18 cellular contexts compared by ENCODE assay signal in the genomic region with DNA sequence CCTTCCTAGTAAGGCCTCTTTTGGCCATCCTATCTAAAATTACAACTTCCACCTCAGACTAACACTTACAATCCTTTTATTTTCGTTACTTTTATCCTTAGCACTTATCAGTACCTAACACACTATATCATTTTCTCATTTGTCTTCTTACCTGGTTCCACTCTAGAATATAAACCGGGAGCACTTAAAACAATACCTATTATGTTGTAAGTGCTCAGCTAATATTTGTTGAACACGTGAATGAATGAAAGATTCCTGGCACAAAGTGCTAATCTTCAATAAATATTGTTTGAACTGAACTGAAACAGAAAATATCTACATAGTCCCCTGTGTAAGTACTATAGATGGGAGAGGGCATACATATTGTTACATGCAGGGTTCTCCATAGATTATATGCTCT. TPM values are rescaled to one million over a fixed set of nuclear protein-coding genes. Genes with fewer than 3 reads are reported as not detected.
A peak's percentile ranks its signal among the peaks of the same experiment; 100 is the strongest.
DNase-seq lines count a peak whose midpoint lies in the region; ATAC-seq and TF ChIP-seq lines count a peak whose summit lies in the region.
"Had no signal": no experiment of that assay in that cellular context is flagged by ENCODE, and none has a peak within 500 bp of the region (broad histone marks: within the 10 kb centered on the region; RNA-seq: fewer than 3 reads in every experiment).

No MANE protein-coding gene starts in this region.

- H3K4me3 ChIP-seq in adrenal gland (no peak overlapping the region), smooth muscle cell (no peak overlapping the region)

- H3K4me1 ChIP-seq in adrenal gland (replicated peaks in 1 of 2) = peaks cover 21 to 31% of the 10 kb centered on the region in 2 donors
- peaks cover 8% of the 10 kb centered on the region for H3K4me1 ChIP-seq in smooth muscle cell (ENCODE audit: low read depth)
- H3K4me1 ChIP-seq: breast epithelium had no signal

- H3K79me2 ChIP-seq in smooth muscle cell (ENCODE audit: low read depth) = no peaks in the 10 kb centered on the region

- H3K9me3 Mint-ChIP-seq in activated CD4-positive, alpha-beta memory T cell treated with anti-CD3 and anti-CD28 coated beads, Interleukin-2, amount 10 ng/mL, durations not matched to agents 7 days and 5 days = no peaks in the 10 kb centered on the region
- H3K9me3 Mint-ChIP-seq in activated CD4-positive, alpha-beta memory T cell treated with anti-CD3 and anti-CD28 coated beads for 36 hours = no peaks in the 10 kb centered on the region
- H3K9me3 Mint-ChIP-seq: dendritic cell treated with granulocyte-macrophage colony-stimulating factor and Interleukin-4, amounts not matched to agents 40 ng/mL and 50 ng/mL, for 4 days; T-helper 1 cell treated with Interleukin-12 subunit alpha and Interleukin-12 subunit beta and Interleukin-4 antibody, amounts not matched to agents 30 μg/mL and 1 μg/mL, for 36 hours had no signal

- 43 to 52% (median 46%) methylated on average over 3 of the region's 3 CpGs for WGBS in adrenal gland, 4 donors
- WGBS in smooth muscle cell (ENCODE audit: low lambda C conversion rate) = 63% methylated on average over 3 of the region's 3 CpGs

- intact Hi-C loops in activated CD4-positive, alpha-beta memory T cell treated with anti-CD3 and anti-CD28 coated beads for 36 hours (cut with micrococcal nuclease) = loop anchor here (1.0 to 2.0 kb wide), 10 partner anchors 30 to 831 kb away; a partner anchor contains a TSS
- intact Hi-C loops in adrenal gland (cut with DNase I) = no loop called here

- H3K27ac ChIP-seq in adrenal gland (peak overlapping the region in 3 of 5 donors; percentile 66 to 84 (median 82)), smooth muscle cell (ENCODE audit: low read depth) (no peak overlapping the region)
- H3K27ac ChIP-seq: breast epithelium had no signal

- no peak for TF ChIP-seq POLR2A in adrenal gland (IDR thresholded peaks at IDR 0.05)

- H3K27me3 ChIP-seq in adrenal gland = no peaks in the 10 kb centered on the region
- H3K27me3 ChIP-seq in smooth muscle cell (ENCODE audit: low read depth) = no peaks in the 10 kb centered on the region
- H3K27me3 ChIP-seq: breast epithelium, right atrium auricular region, tibial nerve had no signal

- no peak overlapping the region for H2AFZ ChIP-seq in smooth muscle cell (ENCODE audit: low read depth)

- DNase-seq in activated CD4-positive, alpha-beta memory T cell treated with anti-CD3 and anti-CD28 coated beads, Interleukin-2, amount 10 ng/mL, durations not matched to agents 7 days and 5 days = no peak
- DNase-seq in activated CD4-positive, alpha-beta memory T cell treated with anti-CD3 and anti-CD28 coated beads for 36 hours = no peak
- peak; percentile 56 for DNase-seq in NCI-H2029 (lab: John Stamatoyannopoulos, UW)
- no peak for DNase-seq in adrenal gland
- DNase-seq in smooth muscle cell (lab: John Stamatoyannopoulos, UW; ENCODE audit: unreplicated experiment) = no peak
- DNase-seq in activated CD8-positive, alpha-beta memory T cell treated with anti-CD3 and anti-CD28 coated beads, Interleukin-2, amount 50 U/mL, for 48 hours = no peak
- DNase-seq: erythroblast; Kasumi-1; left ventricle myocardium superior; NCI-H1105 treated with DMSO at 0.1 percent for 48 hours; stimulated activated naive CD8-positive, alpha-beta T cell treated with anti-CD3 and anti-CD28 coated beads, Interleukin-15, Interleukin-2, amounts not matched to agents 100 U/mL and 50 U/mL, for 24 hours had no signal

- H3K36me3 Mint-ChIP-seq in activated CD4-positive, alpha-beta memory T cell treated with anti-CD3 and anti-CD28 coated beads, Interleukin-2, amount 10 ng/mL, durations not matched to agents 7 days and 5 days (ENCODE audit: low read depth) = no peaks in the 10 kb centered on the region
- H3K36me3 Mint-ChIP-seq in activated CD4-positive, alpha-beta memory T cell treated with anti-CD3 and anti-CD28 coated beads for 36 hours = no peaks in the 10 kb centered on the region

- H3K9ac ChIP-seq in smooth muscle cell (ENCODE audit: low read depth) = no peak overlapping the region

- peaks cover 32% of the 10 kb centered on the region for H3K4me1 Mint-ChIP-seq in activated CD4-positive, alpha-beta memory T cell treated with anti-CD3 and anti-CD28 coated beads, Interleukin-2, amount 10 ng/mL, durations not matched to agents 7 days and 5 days
- H3K4me1 Mint-ChIP-seq in activated CD4-positive, alpha-beta memory T cell treated with anti-CD3 and anti-CD28 coated beads for 36 hours (ENCODE audit: low read depth) = peaks cover 19% of the 10 kb centered on the region

- H3K4me2 ChIP-seq in smooth muscle cell = peak overlapping the region; percentile 83

- CTCF ChIA-PET in activated CD4-positive, alpha-beta memory T cell treated with anti-CD3 and anti-CD28 coated beads, Interleukin-2, amount 10 ng/mL, durations not matched to agents 7 days and 5 days (lab: Charles Lee) = interaction anchor here (0.5 to 5.0 kb wide), 5 partner anchors 11 to 35 kb away, joined by 3 to 33 read pairs (median 6); a partner anchor contains a TSS
- CTCF ChIA-PET in activated CD4-positive, alpha-beta memory T cell treated with anti-CD3 and anti-CD28 coated beads for 36 hours (lab: Charles Lee) = interaction anchor here (0.7 to 4.5 kb wide), 5 partner anchors 30 to 87 kb away, joined by 3 to 39 read pairs (median 3); no protein-coding TSS in a partner anchor

- H3K27me3 Mint-ChIP-seq in activated CD4-positive, alpha-beta memory T cell treated with anti-CD3 and anti-CD28 coated beads, Interleukin-2, amount 10 ng/mL, durations not matched to agents 7 days and 5 days = peaks cover 14% of the 10 kb centered on the region
- peaks cover 1% of the 10 kb centered on the region for H3K27me3 Mint-ChIP-seq in activated CD4-positive, alpha-beta memory T cell treated with anti-CD3 and anti-CD28 coated beads for 36 hours
- H3K27me3 Mint-ChIP-seq: dendritic cell treated with granulocyte-macrophage colony-stimulating factor and Interleukin-4, amounts not matched to agents 40 ng/mL and 50 ng/mL, for 4 days had no signal

- no peaks in the 10 kb centered on the region for H3F3A ChIP-seq in smooth muscle cell (ENCODE audit: low read depth)

- POLR2A ChIA-PET in activated CD4-positive, alpha-beta memory T cell treated with anti-CD3 and anti-CD28 coated beads, Interleukin-2, amount 10 ng/mL, durations not matched to agents 7 days and 5 days (lab: Charles Lee) = interaction anchor here (1.0 to 2.4 kb wide), 5 partner anchors 9 to 251 kb away, joined by 4 to 24 read pairs (median 6); a partner anchor contains a TSS
- POLR2A ChIA-PET in activated CD4-positive, alpha-beta memory T cell treated with anti-CD3 and anti-CD28 coated beads for 36 hours (lab: Charles Lee) = interaction anchor here (0.5 to 2.6 kb wide), 5 partner anchors 30 to 181 kb away, joined by 3 to 19 read pairs (median 10); a partner anchor contains a TSS

- no peaks in the 10 kb centered on the region for H4K20me1 ChIP-seq in smooth muscle cell (ENCODE audit: low read depth)

- no peak overlapping the region for H3K27ac Mint-ChIP-seq in activated CD4-positive, alpha-beta memory T cell treated with anti-CD3 and anti-CD28 coated beads, Interleukin-2, amount 10 ng/mL, durations not matched to agents 7 days and 5 days
- no peak overlapping the region for H3K27ac Mint-ChIP-seq in activated CD4-positive, alpha-beta memory T cell treated with anti-CD3 and anti-CD28 coated beads for 36 hours
- H3K27ac Mint-ChIP-seq: dendritic cell treated with granulocyte-macrophage colony-stimulating factor and Interleukin-4, amounts not matched to agents 40 ng/mL and 50 ng/mL, for 4 days had no signal

- no peaks in the 10 kb centered on the region for H3K9me3 ChIP-seq in adrenal gland (replicated peaks in 1 of 3)
- no peaks in the 10 kb centered on the region for H3K9me3 ChIP-seq in smooth muscle cell (replicated peaks; ENCODE audit: low read depth)
- H3K9me3 ChIP-seq: breast epithelium, right atrium auricular region, tibial nerve had no signal

- H3K4me3 Mint-ChIP-seq in activated CD4-positive, alpha-beta memory T cell treated with anti-CD3 and anti-CD28 coated beads, Interleukin-2, amount 10 ng/mL, durations not matched to agents 7 days and 5 days = peak overlapping the region; percentile 25
- H3K4me3 Mint-ChIP-seq in activated CD4-positive, alpha-beta memory T cell treated with anti-CD3 and anti-CD28 coated beads for 36 hours = no peak overlapping the region
- H3K4me3 Mint-ChIP-seq: dendritic cell treated with granulocyte-macrophage colony-stimulating factor and Interleukin-4, amounts not matched to agents 40 ng/mL and 50 ng/mL, for 4 days had no signal

- TF ChIP-seq CTCF in adrenal gland (IDR thresholded peaks at IDR 0.05) = no peak
- TF ChIP-seq CTCF in smooth muscle cell (IDR thresholded peaks at IDR 0.05; ENCODE audit: borderline replicate concordance, insufficient read depth, poor library complexity, severe bottlenecking) = no peak

- ATAC-seq in HG03280 (IDR thresholded peaks at IDR 0.05; ENCODE audit: unreplicated experiment) = no peak
- ATAC-seq in GM21360 (IDR thresholded peaks at IDR 0.05; ENCODE audit: unreplicated experiment) = no peak

- H3K36me3 ChIP-seq in adrenal gland (replicated peaks in 1 of 2) (no peaks in the 10 kb centered on the region), smooth muscle cell (ENCODE audit: low read depth) (no peaks in the 10 kb centered on the region)
- H3K36me3 ChIP-seq: breast epithelium, right atrium auricular region, tibial nerve had no signal

RNA-seq across cellular contexts. Expression of a gene that starts 14.4 kb away (rescaled TPM):
- not detected for total RNA-seq in activated CD4-positive, alpha-beta memory T cell treated with anti-CD3 and anti-CD28 coated beads, Interleukin-2, amount 10 ng/mL, durations not matched to agents 7 days and 5 days
- total RNA-seq in activated CD4-positive, alpha-beta memory T cell treated with anti-CD3 and anti-CD28 coated beads for 36 hours = under 1 TPM in 1 of 2 experiments, not detected in 1; 0.22 TPM
- total RNA-seq in adrenal gland (100 to 1,000 TPM; 130 to 315 (median 257) TPM), smooth muscle cell (0.36 TPM in 1 of 2 replicates, not detected in the other)
- polyA plus RNA-seq in adrenal gland (100 to 1,000 TPM in 2 of 3 donors, 10 to 100 TPM in 1; 79.2 to 252 (median 136) TPM), smooth muscle cell (0.21 and 0.39 TPM in 2 replicates)

RNA-seq across cellular contexts. Expression of a gene that starts 35.7 kb away (rescaled TPM):
- 10 to 100 TPM; 45.7 to 52.5 TPM for total RNA-seq in activated CD4-positive, alpha-beta memory T cell treated with anti-CD3 and anti-CD28 coated beads, Interleukin-2, amount 10 ng/mL, durations not matched to agents 7 days and 5 days
- 10 to 100 TPM; 91.2 to 95.8 TPM for total RNA-seq in activated CD4-positive, alpha-beta memory T cell treated with anti-CD3 and anti-CD28 coated beads for 36 hours
- 10 to 100 TPM; 12.4 to 36.2 (median 29.8) TPM for total RNA-seq in adrenal gland
- polyA plus RNA-seq in adrenal gland = 10 to 100 TPM in 1 of 3 donors, 1 to 10 TPM in 2; 4.6 to 29.0 (median 5.2) TPM
- total RNA-seq in smooth muscle cell = 27.0 and 36.7 TPM in 2 replicates
- polyA plus RNA-seq in smooth muscle cell = 20.5 and 21.7 TPM in 2 replicates

RNA-seq across cellular contexts. Expression of a gene that starts 36.6 kb away (rescaled TPM):
- 10 to 100 TPM; 35.7 to 36.1 TPM for total RNA-seq in activated CD4-positive, alpha-beta memory T cell treated with anti-CD3 and anti-CD28 coated beads, Interleukin-2, amount 10 ng/mL, durations not matched to agents 7 days and 5 days
- total RNA-seq in activated CD4-positive, alpha-beta memory T cell treated with anti-CD3 and anti-CD28 coated beads for 36 hours = 10 to 100 TPM; 51.2 to 52.4 TPM
- 100 to 1,000 TPM in 5 of 8 donors, 10 to 100 TPM in 3; 55.1 to 119 (median 105) TPM for total RNA-seq in adrenal gland
- polyA plus RNA-seq in adrenal gland = 100 to 1,000 TPM in 2 of 3 donors, 10 to 100 TPM in 1; 99.7 to 235 (median 115) TPM
- 54.0 and 56.8 TPM in 2 replicates for total RNA-seq in smooth muscle cell
- 169 and 196 TPM in 2 replicates for polyA plus RNA-seq in smooth muscle cell

Comparison
In these comparisons a context has a peak if more than half of its experiments do, and no peak if none do; other contexts are left out.
1. RNA of a gene that starts 14.4 kb away (total RNA-seq): 130 to 315 TPM in adrenal gland; 0.22 TPM in activated CD4-positive, alpha-beta memory T cell treated with anti-CD3 and anti-CD28 coated beads for 36 hours, not detected in activated CD4-positive, alpha-beta memory T cell treated with anti-CD3 and anti-CD28 coated beads, Interleukin-2, amount 10 ng/mL, durations not matched to agents 7 days and 5 days and 0.36 TPM in smooth muscle cell; every median in the first group is over 10 times any median in the second.